Comparison of ENCODE assay signal across 20 cellular contexts in the genomic region with DNA sequence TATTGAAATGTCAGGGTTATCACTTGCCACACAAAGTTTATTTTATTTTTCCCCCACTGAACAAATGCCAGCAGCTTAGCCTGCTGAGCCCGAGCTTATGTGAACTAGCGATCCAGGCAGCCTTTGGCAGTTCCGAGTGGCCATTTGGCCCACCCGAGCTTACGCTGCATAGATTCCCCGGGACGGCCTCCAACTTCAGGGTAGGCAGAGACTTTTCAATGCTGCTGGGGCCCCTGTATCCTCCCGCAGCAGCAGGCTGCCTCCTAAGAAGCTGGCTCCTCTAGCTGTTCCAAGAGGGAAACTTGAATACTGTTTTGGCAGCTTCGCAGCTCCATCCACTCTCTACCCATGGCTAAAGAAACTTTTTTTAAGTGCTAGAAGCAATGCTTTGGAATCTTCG.
"Had no signal": no experiment of that assay in that cellular context is flagged by ENCODE, and none has a peak within 500 bp of the region (broad histone marks: within the 10 kb centered on the region; RNA-seq: fewer than 3 reads in every experiment).

No MANE protein-coding gene starts in this region.

- H3K9me3 ChIP-seq: body of pancreas, left ventricle myocardium inferior, testis, vagina had no signal

- DNase-seq: activated CD4-positive, alpha-beta T cell treated with anti-CD3 and anti-CD28 coated beads for 1 hour; activated CD4-positive, alpha-beta T cell treated with anti-CD3 and anti-CD28 coated beads, Interleukin-2, amount 50 U/mL, for 1 hour; activated CD8-positive, alpha-beta T cell treated with anti-CD3 and anti-CD28 coated beads, Interleukin-2, amount 10 ng/mL, durations not matched to agents 7 days and 5 days; activated naive CD4-positive, alpha-beta T cell treated with Interleukin-2 at 50 U/mL for 16 hours; activated naive CD8-positive, alpha-beta T cell treated with anti-CD3 and anti-CD28 coated beads for 36 hours; activated T-cell treated with anti-CD3 and anti-CD28 coated beads, Interleukin-2, amount 50 U/mL, for 4 hours; amniotic stem cell; body of pancreas; dermis blood vessel endothelial cell; effector CD8-positive, alpha-beta T cell; foreskin melanocyte; left ventricle myocardium inferior; mammary epithelial cell; stimulated activated CD4-positive, alpha-beta T cell treated with anti-CD3 and anti-CD28 coated beads, Interleukin-4, amount 100 ng/mL, for 1 hour; stimulated activated naive CD4-positive, alpha-beta T cell; T-helper 9 cell; testis had no signal

- H3K4me1 ChIP-seq: body of pancreas, left ventricle myocardium inferior, testis, vagina had no signal

- H3K36me3 ChIP-seq: cardiac muscle cell, left ventricle myocardium inferior, vagina had no signal

- ATAC-seq: activated CD8-positive, alpha-beta T cell treated with anti-CD3 and anti-CD28 coated beads, Interleukin-2, amount 10 ng/mL, durations not matched to agents 7 days and 5 days; activated T-cell treated with anti-CD3 and anti-CD28 coated beads, Interleukin-2, amount 50 U/mL, for 4 hours; body of pancreas; sciatic nerve had no signal

- H3K4me3 ChIP-seq: body of pancreas, cardiac muscle cell, left ventricle myocardium inferior, testis, vagina had no signal

- H3K27me3 ChIP-seq: body of pancreas, cardiac muscle cell, testis, vagina had no signal

- H3K27ac ChIP-seq: body of pancreas, cardiac muscle cell, left ventricle myocardium inferior, testis, vagina had no signal
